Comparison of ENCODE assay signal across 1 cellular context in the genomic region with DNA sequence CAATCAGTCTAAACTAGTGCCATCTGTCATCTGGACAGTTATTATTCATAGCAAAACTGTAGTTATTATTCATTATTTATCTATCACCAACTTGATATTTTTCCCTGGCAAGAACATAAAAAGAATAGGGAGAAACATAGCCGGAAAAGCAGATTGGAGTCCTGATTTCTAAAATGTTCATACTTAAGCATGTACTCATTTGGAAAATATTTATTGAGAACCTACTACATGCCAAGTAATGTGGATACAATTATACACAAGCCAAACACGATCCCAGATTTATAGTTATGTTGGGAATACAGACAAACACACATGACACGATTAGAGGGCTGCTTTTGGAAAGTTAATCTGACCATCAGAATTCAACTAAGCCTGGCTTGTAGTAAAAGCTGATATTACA.
TF ChIP-seq lines count a peak whose summit lies in the region.

No MANE protein-coding gene starts in this region.

TF ChIP-seq in HepG2, 621 proteins besides CTCF, POLR2A, EP300 and RAD21:
- TF ChIP-seq, protein P1, sequence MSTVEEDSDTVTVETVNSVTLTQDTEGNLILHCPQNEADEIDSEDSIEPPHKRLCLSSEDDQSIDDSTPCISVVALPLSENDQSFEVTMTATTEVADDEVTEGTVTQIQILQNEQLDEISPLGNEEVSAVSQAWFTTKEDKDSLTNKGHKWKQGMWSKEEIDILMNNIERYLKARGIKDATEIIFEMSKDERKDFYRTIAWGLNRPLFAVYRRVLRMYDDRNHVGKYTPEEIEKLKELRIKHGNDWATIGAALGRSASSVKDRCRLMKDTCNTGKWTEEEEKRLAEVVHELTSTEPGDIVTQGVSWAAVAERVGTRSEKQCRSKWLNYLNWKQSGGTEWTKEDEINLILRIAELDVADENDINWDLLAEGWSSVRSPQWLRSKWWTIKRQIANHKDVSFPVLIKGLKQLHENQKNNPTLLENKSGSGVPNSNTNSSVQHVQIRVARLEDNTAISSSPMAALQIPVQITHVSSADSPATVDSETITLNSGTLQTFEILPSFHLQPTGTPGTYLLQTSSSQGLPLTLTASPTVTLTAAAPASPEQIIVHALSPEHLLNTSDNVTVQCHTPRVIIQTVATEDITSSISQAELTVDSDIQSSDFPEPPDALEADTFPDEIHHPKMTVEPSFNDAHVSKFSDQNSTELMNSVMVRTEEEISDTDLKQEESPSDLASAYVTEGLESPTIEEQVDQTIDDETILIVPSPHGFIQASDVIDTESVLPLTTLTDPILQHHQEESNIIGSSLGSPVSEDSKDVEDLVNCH (CRISPR knock-in tag; IDR thresholded peaks at IDR 0.05): no peak
- TF ChIP-seq, protein P2, sequence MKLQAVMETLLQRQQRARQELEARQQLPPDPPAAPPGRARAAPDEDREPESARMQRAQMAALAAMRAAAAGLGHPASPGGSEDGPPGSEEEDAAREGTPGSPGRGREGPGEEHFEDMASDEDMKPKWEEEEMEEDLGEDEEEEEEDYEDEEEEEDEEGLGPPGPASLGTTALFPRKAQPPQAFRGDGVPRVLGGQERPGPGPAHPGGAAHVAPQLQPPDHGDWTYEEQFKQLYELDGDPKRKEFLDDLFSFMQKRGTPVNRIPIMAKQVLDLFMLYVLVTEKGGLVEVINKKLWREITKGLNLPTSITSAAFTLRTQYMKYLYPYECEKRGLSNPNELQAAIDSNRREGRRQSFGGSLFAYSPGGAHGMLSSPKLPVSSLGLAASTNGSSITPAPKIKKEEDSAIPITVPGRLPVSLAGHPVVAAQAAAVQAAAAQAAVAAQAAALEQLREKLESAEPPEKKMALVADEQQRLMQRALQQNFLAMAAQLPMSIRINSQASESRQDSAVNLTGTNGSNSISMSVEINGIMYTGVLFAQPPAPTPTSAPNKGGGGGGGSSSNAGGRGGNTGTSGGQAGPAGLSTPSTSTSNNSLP (IDR thresholded peaks at IDR 0.05; ENCODE audit: low read depth, low read length): no peak
- TF ChIP-seq ZNF878 (CRISPR knock-in tag; IDR thresholded peaks at IDR 0.05) (no peak), RELA (CRISPR knock-in tag; IDR thresholded peaks at IDR 0.05) (no peak), THYN1 (CRISPR knock-in tag; IDR thresholded peaks at IDR 0.05; ENCODE audit: borderline replicate concordance, low read depth) (no peak), MEF2D (CRISPR knock-in tag; IDR thresholded peaks at IDR 0.05) (no peak), REXO4 (CRISPR knock-in tag; IDR thresholded peaks at IDR 0.05; ENCODE audit: borderline replicate concordance) (no peak), GABPB1 (CRISPR knock-in tag; IDR thresholded peaks at IDR 0.05) (no peak), CHD4 (IDR thresholded peaks at IDR 0.05; ENCODE audit: borderline replicate concordance, low read length) (no peak), ZNF501 (CRISPR knock-in tag; IDR thresholded peaks at IDR 0.05) (no peak), STAT5B (CRISPR knock-in tag; IDR thresholded peaks at IDR 0.05) (no peak), ZNF484 (CRISPR knock-in tag; IDR thresholded peaks at IDR 0.05; ENCODE audit: borderline replicate concordance, low read depth) (no peak), ZNF614 (CRISPR knock-in tag; IDR thresholded peaks at IDR 0.05; ENCODE audit: borderline replicate concordance) (no peak)
- TF ChIP-seq, protein P3, sequence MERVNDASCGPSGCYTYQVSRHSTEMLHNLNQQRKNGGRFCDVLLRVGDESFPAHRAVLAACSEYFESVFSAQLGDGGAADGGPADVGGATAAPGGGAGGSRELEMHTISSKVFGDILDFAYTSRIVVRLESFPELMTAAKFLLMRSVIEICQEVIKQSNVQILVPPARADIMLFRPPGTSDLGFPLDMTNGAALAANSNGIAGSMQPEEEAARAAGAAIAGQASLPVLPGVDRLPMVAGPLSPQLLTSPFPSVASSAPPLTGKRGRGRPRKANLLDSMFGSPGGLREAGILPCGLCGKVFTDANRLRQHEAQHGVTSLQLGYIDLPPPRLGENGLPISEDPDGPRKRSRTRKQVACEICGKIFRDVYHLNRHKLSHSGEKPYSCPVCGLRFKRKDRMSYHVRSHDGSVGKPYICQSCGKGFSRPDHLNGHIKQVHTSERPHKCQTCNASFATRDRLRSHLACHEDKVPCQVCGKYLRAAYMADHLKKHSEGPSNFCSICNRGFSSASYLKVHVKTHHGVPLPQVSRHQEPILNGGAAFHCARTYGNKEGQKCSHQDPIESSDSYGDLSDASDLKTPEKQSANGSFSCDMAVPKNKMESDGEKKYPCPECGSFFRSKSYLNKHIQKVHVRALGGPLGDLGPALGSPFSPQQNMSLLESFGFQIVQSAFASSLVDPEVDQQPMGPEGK (CRISPR knock-in tag; IDR thresholded peaks at IDR 0.05): no peak
- TF ChIP-seq, protein P4, sequence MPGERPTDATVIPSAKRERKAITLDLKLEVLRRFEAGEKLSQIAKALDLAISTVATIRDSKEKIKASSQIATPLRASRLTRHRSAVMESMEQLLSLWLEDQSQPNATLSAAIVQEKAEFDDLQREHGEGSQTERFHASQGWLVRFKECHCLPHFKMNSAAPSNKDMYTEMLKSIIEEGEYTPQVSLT (CRISPR knock-in tag; IDR thresholded peaks at IDR 0.05; ENCODE audit: borderline replicate concordance, low read depth): no peak
- TF ChIP-seq, protein P5, sequence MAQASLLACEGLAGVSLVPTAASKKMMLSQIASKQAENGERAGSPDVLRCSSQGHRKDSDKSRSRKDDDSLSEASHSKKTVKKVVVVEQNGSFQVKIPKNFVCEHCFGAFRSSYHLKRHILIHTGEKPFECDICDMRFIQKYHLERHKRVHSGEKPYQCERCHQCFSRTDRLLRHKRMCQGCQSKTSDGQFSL (CRISPR knock-in tag; IDR thresholded peaks at IDR 0.05): no peak
- TF ChIP-seq, protein P6, sequence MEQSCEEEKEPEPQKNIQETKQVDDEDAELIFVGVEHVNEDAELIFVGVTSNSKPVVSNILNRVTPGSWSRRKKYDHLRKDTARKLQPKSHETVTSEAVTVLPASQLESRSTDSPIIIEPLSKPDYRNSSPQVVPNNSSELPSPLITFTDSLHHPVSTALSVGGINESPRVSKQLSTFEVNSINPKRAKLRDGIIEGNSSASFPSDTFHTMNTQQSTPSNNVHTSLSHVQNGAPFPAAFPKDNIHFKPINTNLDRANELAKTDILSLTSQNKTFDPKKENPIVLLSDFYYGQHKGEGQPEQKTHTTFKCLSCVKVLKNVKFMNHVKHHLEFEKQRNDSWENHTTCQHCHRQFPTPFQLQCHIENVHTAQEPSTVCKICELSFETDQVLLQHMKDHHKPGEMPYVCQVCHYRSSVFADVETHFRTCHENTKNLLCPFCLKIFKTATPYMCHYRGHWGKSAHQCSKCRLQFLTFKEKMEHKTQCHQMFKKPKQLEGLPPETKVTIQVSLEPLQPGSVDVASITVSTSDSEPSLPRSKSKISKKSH (CRISPR knock-in tag; IDR thresholded peaks at IDR 0.05; ENCODE audit: borderline replicate concordance): no peak
- TF ChIP-seq, protein P7, sequence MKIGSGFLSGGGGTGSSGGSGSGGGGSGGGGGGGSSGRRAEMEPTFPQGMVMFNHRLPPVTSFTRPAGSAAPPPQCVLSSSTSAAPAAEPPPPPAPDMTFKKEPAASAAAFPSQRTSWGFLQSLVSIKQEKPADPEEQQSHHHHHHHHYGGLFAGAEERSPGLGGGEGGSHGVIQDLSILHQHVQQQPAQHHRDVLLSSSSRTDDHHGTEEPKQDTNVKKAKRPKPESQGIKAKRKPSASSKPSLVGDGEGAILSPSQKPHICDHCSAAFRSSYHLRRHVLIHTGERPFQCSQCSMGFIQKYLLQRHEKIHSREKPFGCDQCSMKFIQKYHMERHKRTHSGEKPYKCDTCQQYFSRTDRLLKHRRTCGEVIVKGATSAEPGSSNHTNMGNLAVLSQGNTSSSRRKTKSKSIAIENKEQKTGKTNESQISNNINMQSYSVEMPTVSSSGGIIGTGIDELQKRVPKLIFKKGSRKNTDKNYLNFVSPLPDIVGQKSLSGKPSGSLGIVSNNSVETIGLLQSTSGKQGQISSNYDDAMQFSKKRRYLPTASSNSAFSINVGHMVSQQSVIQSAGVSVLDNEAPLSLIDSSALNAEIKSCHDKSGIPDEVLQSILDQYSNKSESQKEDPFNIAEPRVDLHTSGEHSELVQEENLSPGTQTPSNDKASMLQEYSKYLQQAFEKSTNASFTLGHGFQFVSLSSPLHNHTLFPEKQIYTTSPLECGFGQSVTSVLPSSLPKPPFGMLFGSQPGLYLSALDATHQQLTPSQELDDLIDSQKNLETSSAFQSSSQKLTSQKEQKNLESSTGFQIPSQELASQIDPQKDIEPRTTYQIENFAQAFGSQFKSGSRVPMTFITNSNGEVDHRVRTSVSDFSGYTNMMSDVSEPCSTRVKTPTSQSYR (CRISPR knock-in tag; IDR thresholded peaks at IDR 0.05; ENCODE audit: borderline replicate concordance): no peak
- TF ChIP-seq, protein P8, sequence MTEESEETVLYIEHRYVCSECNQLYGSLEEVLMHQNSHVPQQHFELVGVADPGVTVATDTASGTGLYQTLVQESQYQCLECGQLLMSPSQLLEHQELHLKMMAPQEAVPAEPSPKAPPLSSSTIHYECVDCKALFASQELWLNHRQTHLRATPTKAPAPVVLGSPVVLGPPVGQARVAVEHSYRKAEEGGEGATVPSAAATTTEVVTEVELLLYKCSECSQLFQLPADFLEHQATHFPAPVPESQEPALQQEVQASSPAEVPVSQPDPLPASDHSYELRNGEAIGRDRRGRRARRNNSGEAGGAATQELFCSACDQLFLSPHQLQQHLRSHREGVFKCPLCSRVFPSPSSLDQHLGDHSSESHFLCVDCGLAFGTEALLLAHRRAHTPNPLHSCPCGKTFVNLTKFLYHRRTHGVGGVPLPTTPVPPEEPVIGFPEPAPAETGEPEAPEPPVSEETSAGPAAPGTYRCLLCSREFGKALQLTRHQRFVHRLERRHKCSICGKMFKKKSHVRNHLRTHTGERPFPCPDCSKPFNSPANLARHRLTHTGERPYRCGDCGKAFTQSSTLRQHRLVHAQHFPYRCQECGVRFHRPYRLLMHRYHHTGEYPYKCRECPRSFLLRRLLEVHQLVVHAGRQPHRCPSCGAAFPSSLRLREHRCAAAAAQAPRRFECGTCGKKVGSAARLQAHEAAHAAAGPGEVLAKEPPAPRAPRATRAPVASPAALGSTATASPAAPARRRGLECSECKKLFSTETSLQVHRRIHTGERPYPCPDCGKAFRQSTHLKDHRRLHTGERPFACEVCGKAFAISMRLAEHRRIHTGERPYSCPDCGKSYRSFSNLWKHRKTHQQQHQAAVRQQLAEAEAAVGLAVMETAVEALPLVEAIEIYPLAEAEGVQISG (CRISPR knock-in tag; IDR thresholded peaks at IDR 0.05): no peak
- TF ChIP-seq, protein P9, sequence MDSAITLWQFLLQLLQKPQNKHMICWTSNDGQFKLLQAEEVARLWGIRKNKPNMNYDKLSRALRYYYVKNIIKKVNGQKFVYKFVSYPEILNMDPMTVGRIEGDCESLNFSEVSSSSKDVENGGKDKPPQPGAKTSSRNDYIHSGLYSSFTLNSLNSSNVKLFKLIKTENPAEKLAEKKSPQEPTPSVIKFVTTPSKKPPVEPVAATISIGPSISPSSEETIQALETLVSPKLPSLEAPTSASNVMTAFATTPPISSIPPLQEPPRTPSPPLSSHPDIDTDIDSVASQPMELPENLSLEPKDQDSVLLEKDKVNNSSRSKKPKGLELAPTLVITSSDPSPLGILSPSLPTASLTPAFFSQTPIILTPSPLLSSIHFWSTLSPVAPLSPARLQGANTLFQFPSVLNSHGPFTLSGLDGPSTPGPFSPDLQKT (CRISPR knock-in tag; IDR thresholded peaks at IDR 0.05; ENCODE audit: borderline replicate concordance): no peak
